21 cellular contexts compared by ENCODE assay signal in the genomic region with DNA sequence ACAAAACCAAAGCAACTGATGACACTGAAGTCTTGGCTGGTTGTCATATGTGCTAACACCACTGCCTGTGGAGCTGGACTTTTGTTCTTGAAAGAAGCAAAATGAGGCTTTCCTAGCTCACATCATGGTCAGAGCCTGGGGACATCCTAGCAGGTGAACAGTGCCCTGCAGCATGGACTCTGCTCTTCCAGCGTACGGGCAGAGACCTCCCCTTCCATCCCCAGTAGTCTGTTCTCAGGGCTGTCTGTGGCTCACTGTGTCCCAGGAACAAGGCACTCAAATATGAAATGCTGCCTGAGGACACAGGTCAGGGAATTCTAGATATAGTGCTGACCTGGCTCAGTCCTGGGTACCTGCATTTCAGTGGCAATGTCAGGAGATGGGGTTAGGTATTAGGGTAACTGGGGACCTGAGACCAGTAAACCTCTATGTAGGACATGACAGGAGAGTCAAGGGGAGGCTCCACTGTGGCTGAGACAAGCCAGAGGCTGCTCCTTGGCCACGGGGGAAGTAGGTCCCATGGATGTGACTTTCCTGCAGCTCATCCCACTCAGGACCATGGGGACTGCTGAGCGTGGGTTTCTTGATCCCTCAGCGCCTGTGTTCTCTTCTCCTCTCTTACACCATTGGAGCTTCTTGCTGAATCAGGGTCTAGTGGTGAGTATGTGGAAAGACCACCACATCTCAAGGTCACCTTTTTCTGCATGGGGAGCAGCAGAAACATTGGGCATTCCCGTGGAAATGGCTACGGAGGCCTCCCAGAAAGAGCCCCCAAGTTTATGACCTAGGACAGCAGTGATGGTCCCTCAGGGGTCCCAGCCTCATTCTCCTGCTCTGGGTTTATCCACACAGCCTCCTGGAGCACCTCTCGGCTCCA.
"Had no signal": no experiment of that assay in that cellular context is flagged by ENCODE, and none has a peak within 500 bp of the region (broad histone marks: within the 10 kb centered on the region; RNA-seq: fewer than 3 reads in every experiment).

No MANE protein-coding gene starts in this region.

- FAIRE-seq: RCC 7860 had no signal

- H3K36me3 Mint-ChIP-seq: IgD-negative memory B cell had no signal

- H3K36me3 ChIP-seq: SJSA1 had no signal

- H3K4me1 ChIP-seq: SJSA1 had no signal

- H3K27ac ChIP-seq: SJSA1, SK-N-MC had no signal

- H3K9me3 ChIP-seq: SJSA1 had no signal

- DNase-seq: KBM-7, MV-4-11, NCI-H1092, NCI-H1105 treated with DMSO at 0.1 percent for 48 hours, NCI-H1417 treated with DMSO at 0.1 percent for 48 hours, NCI-H187, NCI-H2029, NCI-H2081 treated with DMSO at 0.1 percent for 48 hours, NCI-H2171, NCI-H226, NCI-H446, NCI-H510A, NCI-H524 treated with DMSO at 0.1 percent for 48 hours, NCI-H69, NCI-H774, Right ventricle myocardium superior, SIG-M5 had no signal

- H3K4me3 ChIP-seq: SJSA1, SK-N-MC had no signal
